Comparison of ENCODE assay signal across 8 cellular contexts in genomic region chr1:54051936-54052469, GRCh38. TPM values are rescaled to one million over a fixed set of nuclear protein-coding genes. Genes with fewer than 3 reads are reported as not detected.
DNase-seq lines count a peak whose midpoint lies in the region; ATAC-seq and TF ChIP-seq lines count a peak whose summit lies in the region.

No MANE protein-coding gene starts in this region.

- H3K9me3 Mint-ChIP-seq in stimulated activated naive CD8-positive, alpha-beta T cell treated with anti-CD3 and anti-CD28 coated beads, Interleukin-15, amount 100 ng/mL, for 72 hours, result no peaks in the 10 kb centered on the region

- no peak overlapping the region for H3K27ac Mint-ChIP-seq in stimulated activated naive CD8-positive, alpha-beta T cell treated with anti-CD3 and anti-CD28 coated beads, Interleukin-15, amount 100 ng/mL, for 72 hours

- no peak overlapping the region for H3K4me3 Mint-ChIP-seq in stimulated activated naive CD8-positive, alpha-beta T cell treated with anti-CD3 and anti-CD28 coated beads, Interleukin-15, amount 100 ng/mL, for 72 hours

- ATAC-seq in GM18511 (IDR thresholded peaks at IDR 0.05; ENCODE audit: unreplicated experiment), result no peak
- ATAC-seq in stimulated activated naive CD8-positive, alpha-beta T cell treated with anti-CD3 and anti-CD28 coated beads, Interleukin-15, amount 100 ng/mL, for 72 hours, result no peak
- ATAC-seq in GM21447 (IDR thresholded peaks at IDR 0.05; ENCODE audit: unreplicated experiment), result no peak
- no peak for ATAC-seq in GM19035 (IDR thresholded peaks at IDR 0.05; ENCODE audit: unreplicated experiment)

- H3K36me3 ChIP-seq in ES-I3 (ENCODE audit: insufficient read depth, low read length), result no peaks in the 10 kb centered on the region; the same call in 1 of the 2 replicates
- no peaks in the 10 kb centered on the region for H3K36me3 ChIP-seq in NT2/D1 (ENCODE audit: insufficient read depth, insufficient read length, low read length)

- H3K9me3 ChIP-seq in ES-I3 (ENCODE audit: control insufficient read depth, insufficient read depth, low read length) (no peaks in the 10 kb centered on the region), NT2/D1 (ENCODE audit: insufficient read depth, low read length) (no peaks in the 10 kb centered on the region)

- no peaks in the 10 kb centered on the region for H3K27me3 Mint-ChIP-seq in stimulated activated naive CD8-positive, alpha-beta T cell treated with anti-CD3 and anti-CD28 coated beads, Interleukin-15, amount 100 ng/mL, for 72 hours

- peaks cover 8% of the 10 kb centered on the region; the same call in 1 of the 2 replicates for H3K4me1 ChIP-seq in ES-I3 (ENCODE audit: insufficient read depth, low read length)
- H3K4me1 ChIP-seq in NT2/D1 (ENCODE audit: insufficient read depth, insufficient read length), result no peaks in the 10 kb centered on the region

- peaks cover 36% of the 10 kb centered on the region for H3K4me1 Mint-ChIP-seq in stimulated activated naive CD8-positive, alpha-beta T cell treated with anti-CD3 and anti-CD28 coated beads, Interleukin-15, amount 100 ng/mL, for 72 hours

- H3K4me3 ChIP-seq in NT2/D1 (ENCODE audit: insufficient read length, low read depth), result peak overlapping the region; percentile 98
- H3K4me3 ChIP-seq in fibroblast of mammary gland (ENCODE audit: control insufficient read depth, low read depth, low read length), result peak overlapping the region; percentile 68

- no peaks in the 10 kb centered on the region for H3K27me3 ChIP-seq in NT2/D1 (ENCODE audit: insufficient read depth, insufficient read length)

- no peak for DNase-seq in NT2/D1 (ENCODE audit: low read depth, low spot score)
- DNase-seq in fibroblast of mammary gland (ENCODE audit: low read depth), result peak; percentile 58
- peak; percentile 72 for DNase-seq in renal cortical epithelial cell (ENCODE audit: low read depth)
- no peak for DNase-seq in stimulated activated naive CD8-positive, alpha-beta T cell treated with anti-CD3 and anti-CD28 coated beads, Interleukin-15, amount 100 ng/mL, for 72 hours

- H3K9ac ChIP-seq in ES-I3 (ENCODE audit: low read depth, low read length) (peak overlapping the region; percentile 65), NT2/D1 (ENCODE audit: insufficient read length, low read depth) (peak overlapping the region; percentile 94)

- no peak for TF ChIP-seq CTCF in fibroblast of mammary gland (conservative IDR thresholded peaks at IDR 0.05; ENCODE audit: control insufficient read depth, insufficient read depth, low read depth, low read length)

RNA-seq across cellular contexts. Expression of gene TMEM59, which starts 1.0 kb away (rescaled TPM):
- 227 and 426 TPM in 2 replicates for total RNA-seq in renal cortical epithelial cell

RNA-seq across cellular contexts. Expression of gene TCEANC2, which starts 1.4 kb away (rescaled TPM):
- total RNA-seq in renal cortical epithelial cell, result 2.1 and 5.3 TPM in 2 replicates

RNA-seq across cellular contexts. Expression of gene LDLRAD1, which starts 34.0 kb away (rescaled TPM):
- total RNA-seq in renal cortical epithelial cell, result not detected in 2 replicates

Comparison
In these comparisons a context has a peak if more than half of its experiments do, and no peak if none do; other contexts are left out.
1. DNase-seq: peak in fibroblast of mammary gland (single experiment) and renal cortical epithelial cell (single experiment); none in NT2/D1 (single experiment) and stimulated activated naive CD8-positive, alpha-beta T cell treated with anti-CD3 and anti-CD28 coated beads, Interleukin-15, amount 100 ng/mL, for 72 hours (0 of 2).